24 cellular contexts compared by ENCODE assay signal in the genomic region with DNA sequence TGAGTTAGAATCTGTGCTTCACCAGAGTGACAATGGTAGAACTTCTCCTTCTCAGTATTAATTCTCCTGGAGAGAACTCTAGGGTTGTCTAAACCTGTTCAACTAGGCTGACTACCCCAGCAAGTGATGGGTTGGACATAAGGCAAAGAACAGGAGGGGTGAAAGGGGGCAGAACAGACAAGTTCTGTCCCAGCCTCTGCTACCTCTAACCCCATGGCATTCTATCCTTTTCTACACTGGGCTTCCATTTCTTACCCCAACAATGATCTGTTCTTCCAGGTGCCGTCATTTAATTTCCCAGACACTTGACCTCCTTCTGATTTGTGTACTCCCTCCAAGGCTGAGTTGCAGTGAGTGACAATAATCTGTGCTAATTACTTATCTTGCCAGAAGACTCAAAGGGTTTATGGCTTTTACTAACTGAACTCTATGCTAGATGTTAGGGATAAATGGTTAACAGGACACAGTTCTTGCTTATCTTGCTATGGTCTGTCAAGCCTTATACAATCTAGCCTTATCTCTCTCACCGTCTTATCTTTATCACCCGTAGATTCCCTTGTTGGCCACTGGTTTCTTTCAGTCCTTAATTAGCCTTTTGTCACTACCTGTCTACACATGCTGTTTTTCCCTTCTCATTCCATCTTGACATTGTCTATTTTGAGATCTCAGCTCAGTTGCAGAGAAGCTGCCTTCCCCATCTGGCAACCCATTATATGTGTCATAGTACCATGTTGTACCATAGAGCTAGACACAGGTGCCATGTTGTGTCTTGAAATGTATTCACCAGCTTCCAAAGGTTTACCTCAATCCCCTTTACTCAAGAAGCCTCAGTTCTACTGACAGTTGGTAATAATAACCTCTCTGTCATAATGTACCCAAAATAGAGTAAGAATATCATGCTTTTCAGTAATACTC. TPM values are rescaled to one million over a fixed set of nuclear protein-coding genes. Genes with fewer than 3 reads are reported as not detected.
DNase-seq lines count a peak whose midpoint lies in the region; ATAC-seq and TF ChIP-seq lines count a peak whose summit lies in the region.
"Had no signal": no experiment of that assay in that cellular context is flagged by ENCODE, and none has a peak within 500 bp of the region (broad histone marks: within the 10 kb centered on the region; RNA-seq: fewer than 3 reads in every experiment).

No MANE protein-coding gene starts in this region.

- H3K4me1 Mint-ChIP-seq in stimulated activated naive CD8-positive, alpha-beta T cell treated with anti-CD3 and anti-CD28 coated beads, Interleukin-15, Interleukin-2, amounts not matched to agents 100 ng/mL and 50 ng/mL, for 24 hours (ENCODE audit: low read depth) = peaks cover 41% of the 10 kb centered on the region
- peaks cover 23% of the 10 kb centered on the region for H3K4me1 Mint-ChIP-seq in stimulated activated naive CD8-positive, alpha-beta T cell treated with anti-CD3 and anti-CD28 coated beads, Interleukin-15, amount 100 ng/mL, for 72 hours

- 27 to 30% methylated on average over 2 of the region's 3 CpGs for WGBS in transverse colon (ENCODE audit: low coverage in 1 of 2), 2 donors

- TF ChIP-seq CTCF in transverse colon (IDR thresholded peaks at IDR 0.05) = peak in 4 of 5 experiments; percentile 16 to 72 (median 42)

- H3K36me3 ChIP-seq in SK-N-MC (ENCODE audit: insufficient read depth, low read length) (peaks cover 83% of the 10 kb centered on the region), transverse colon (peaks cover 0 to 7% (median 0%) of the 10 kb centered on the region in 4 donors), SJCRH30 (peaks cover 72% of the 10 kb centered on the region)
- H3K36me3 ChIP-seq: neutrophil had no signal

- H3K9me3 Mint-ChIP-seq in stimulated activated naive CD8-positive, alpha-beta T cell treated with anti-CD3 and anti-CD28 coated beads, Interleukin-15, Interleukin-2, amounts not matched to agents 100 ng/mL and 50 ng/mL, for 24 hours = no peaks in the 10 kb centered on the region
- no peaks in the 10 kb centered on the region for H3K9me3 Mint-ChIP-seq in stimulated activated naive CD8-positive, alpha-beta T cell treated with anti-CD3 and anti-CD28 coated beads, Interleukin-15, amount 100 ng/mL, for 72 hours
- H3K9me3 Mint-ChIP-seq: effector memory CD8-positive, alpha-beta T cell had no signal

- H3K36me3 Mint-ChIP-seq in stimulated activated naive CD8-positive, alpha-beta T cell treated with anti-CD3 and anti-CD28 coated beads, Interleukin-15, Interleukin-2, amounts not matched to agents 100 ng/mL and 50 ng/mL, for 24 hours (ENCODE audit: low read depth) = peaks cover 81% of the 10 kb centered on the region

- intact Hi-C loops in transverse colon (cut with DNase I; ENCODE audit: low total_unique reads) = no loop called here

- in situ Hi-C loops in transverse colon (cut with MboI; ENCODE audit: low pct_ligation_motif_present in 1 of 4, low pct_unique_long_range_greater_than_20kb in 1 of 4, low sequenced_read_pairs in 3 of 4) = no loop called here

- TF ChIP-seq POLR2A in transverse colon (IDR thresholded peaks at IDR 0.05) = no peak

- H3K4me1 ChIP-seq in transverse colon (peaks cover 0 to 36% (median 23%) of the 10 kb centered on the region in 4 donors), SJCRH30 (no peaks in the 10 kb centered on the region)
- H3K4me1 ChIP-seq: lower lobe of right lung, thyroid gland had no signal

- no peaks in the 10 kb centered on the region for H3K27me3 ChIP-seq in transverse colon
- no peaks in the 10 kb centered on the region for H3K27me3 ChIP-seq in SJCRH30
- H3K27me3 ChIP-seq: body of pancreas, MG63, neutrophil, thyroid gland had no signal

- DNase-seq in stimulated activated naive CD8-positive, alpha-beta T cell treated with anti-CD3 and anti-CD28 coated beads, Interleukin-15, amount 100 ng/mL, for 72 hours = no peak
- DNase-seq in SK-N-MC (ENCODE audit: low read depth, low spot score) = no peak
- no peak for DNase-seq in transverse colon
- DNase-seq in C1 segment of cervical spinal cord (lab: John Stamatoyannopoulos, UW) = no peak
- no peak for DNase-seq in NCI-H1417 (lab: John Stamatoyannopoulos, UW)
- no peak for DNase-seq in SJCRH30
- DNase-seq: activated CD8-positive, alpha-beta memory T cell treated with anti-CD3 and anti-CD28 coated beads for 24 hours; activated T-cell treated with anti-CD3 and anti-CD28 coated beads, Interleukin-2, amount 50 U/mL, for 48 hours; body of pancreas; CD4-positive, CD25-positive, alpha-beta regulatory T cell; effector memory CD8-positive, alpha-beta T cell; GM23248; kidney; lower lobe of right lung; MG63; NCI-H1417 treated with DMSO at 0.1 percent for 48 hours; NCI-H510A; PC-9; small intestine; stimulated activated naive B cell treated with anti-CD40 and anti-IgM and Interleukin-4, amounts not matched to agents 10 μg/mL and 1 μg/mL and 100 μg/mL, for 72 hours; thyroid gland had no signal

- H3K9me3 ChIP-seq in SK-N-MC (ENCODE audit: low read depth, low read length) = no peaks in the 10 kb centered on the region
- H3K9me3 ChIP-seq in transverse colon = no peaks in the 10 kb centered on the region
- H3K9me3 ChIP-seq in SJCRH30 (replicated peaks) = no peaks in the 10 kb centered on the region
- H3K9me3 ChIP-seq: body of pancreas, lower lobe of right lung, MG63, neutrophil, thyroid gland had no signal

- H3K4me3 ChIP-seq in SK-N-MC (no peak overlapping the region), transverse colon (no peak overlapping the region), SJCRH30 (no peak overlapping the region)
- H3K4me3 ChIP-seq: body of pancreas, GM23248, lower lobe of right lung, MG63, PC-9, thyroid gland had no signal

- no peak for TF ChIP-seq EP300 in transverse colon (IDR thresholded peaks at IDR 0.05; ENCODE audit: low read depth)

- peak overlapping the region; percentile 68 for H3K27ac Mint-ChIP-seq in stimulated activated naive CD8-positive, alpha-beta T cell treated with anti-CD3 and anti-CD28 coated beads, Interleukin-15, Interleukin-2, amounts not matched to agents 100 ng/mL and 50 ng/mL, for 24 hours
- no peak overlapping the region for H3K27ac Mint-ChIP-seq in stimulated activated naive CD8-positive, alpha-beta T cell treated with anti-CD3 and anti-CD28 coated beads, Interleukin-15, amount 100 ng/mL, for 72 hours
- H3K27ac Mint-ChIP-seq: CD4-positive, CD25-positive, alpha-beta regulatory T cell had no signal

- no peaks in the 10 kb centered on the region for H3K27me3 Mint-ChIP-seq in stimulated activated naive CD8-positive, alpha-beta T cell treated with anti-CD3 and anti-CD28 coated beads, Interleukin-15, Interleukin-2, amounts not matched to agents 100 ng/mL and 50 ng/mL, for 24 hours
- no peaks in the 10 kb centered on the region for H3K27me3 Mint-ChIP-seq in stimulated activated naive CD8-positive, alpha-beta T cell treated with anti-CD3 and anti-CD28 coated beads, Interleukin-15, amount 100 ng/mL, for 72 hours
- H3K27me3 Mint-ChIP-seq: CD4-positive, CD25-positive, alpha-beta regulatory T cell; effector memory CD8-positive, alpha-beta T cell; stimulated activated naive B cell treated with anti-CD40 and anti-IgM and Interleukin-4, amounts not matched to agents 10 μg/mL and 1 μg/mL and 100 μg/mL, for 72 hours had no signal

- 0 out of 2 replicates have a peak overlapping the region, but pooled peaks have one; percentile 1 for H3K27ac ChIP-seq in SK-N-MC
- H3K27ac ChIP-seq in transverse colon = peak overlapping the region; percentile 51 to 70 (median 56)
- H3K27ac ChIP-seq in SJCRH30 = no peak overlapping the region
- H3K27ac ChIP-seq: body of pancreas, GM23248, lower lobe of right lung, neutrophil, PC-9, thyroid gland had no signal

- H3K4me3 Mint-ChIP-seq in stimulated activated naive CD8-positive, alpha-beta T cell treated with anti-CD3 and anti-CD28 coated beads, Interleukin-15, Interleukin-2, amounts not matched to agents 100 ng/mL and 50 ng/mL, for 24 hours = peak overlapping the region; percentile 11
- H3K4me3 Mint-ChIP-seq in stimulated activated naive CD8-positive, alpha-beta T cell treated with anti-CD3 and anti-CD28 coated beads, Interleukin-15, amount 100 ng/mL, for 72 hours = no peak overlapping the region
- H3K4me3 Mint-ChIP-seq: CD4-positive, CD25-positive, alpha-beta regulatory T cell; effector memory CD8-positive, alpha-beta T cell; stimulated activated naive B cell treated with anti-CD40 and anti-IgM and Interleukin-4, amounts not matched to agents 10 μg/mL and 1 μg/mL and 100 μg/mL, for 72 hours had no signal

- ATAC-seq in stimulated activated naive CD8-positive, alpha-beta T cell treated with anti-CD3 and anti-CD28 coated beads, Interleukin-15, amount 100 ng/mL, for 72 hours = no peak
- ATAC-seq in esophagus mucosa = peak; percentile 42
- ATAC-seq: body of pancreas; effector memory CD8-positive, alpha-beta T cell; lower lobe of right lung; stimulated activated naive B cell treated with anti-CD40 and anti-IgM and Interleukin-4, amounts not matched to agents 10 μg/mL and 1 μg/mL and 100 μg/mL, for 72 hours had no signal

- H3K9ac ChIP-seq in SK-N-MC (ENCODE audit: insufficient read length) = no peak overlapping the region
- H3K9ac ChIP-seq: GM23248 had no signal

RNA-seq across cellular contexts. Expression of gene MATR3, which starts 10.0 kb away (rescaled TPM):
- total RNA-seq in esophagus mucosa (60.5 TPM), transverse colon (100 to 1,000 TPM in 3 of 4 donors, 10 to 100 TPM in 1; 97.3 to 190 (median 134) TPM)
- 588 and 629 TPM in 2 replicates for total RNA-seq in SJCRH30 (2014; rRNA removed; shearing (Covaris generic))

RNA-seq across cellular contexts. Expression of gene PAIP2, which starts 58.1 kb away (rescaled TPM):
- total RNA-seq in esophagus mucosa (38.1 TPM), transverse colon (10 to 100 TPM; 13.8 to 67.3 (median 36.5) TPM)
- total RNA-seq in SJCRH30 (2014; rRNA removed; shearing (Covaris generic)) = 125 and 131 TPM in 2 replicates
